Comparison of ENCODE assay signal across 8 cellular contexts in genomic region chr4:186067757-186068385, GRCh38. TPM values are rescaled to one million over a fixed set of nuclear protein-coding genes. Genes with fewer than 3 reads are reported as not detected.
DNase-seq lines count a peak whose midpoint lies in the region; ATAC-seq, FAIRE-seq and TF ChIP-seq lines count a peak whose summit lies in the region.

No MANE protein-coding gene starts in this region.

- POLR2A ChIA-PET in Caco-2 (lab: Charles Lee) = no interaction called here
- POLR2A ChIA-PET in PC-9 (lab: Charles Lee; ENCODE audit: unreplicated experiment) = interaction anchor here (0.6 kb wide), 1 partner anchor 70 kb away, joined by 3 read pairs; no protein-coding TSS in a partner anchor

- TF ChIP-seq CTCF in Caco-2 (IDR thresholded peaks at IDR 0.05; ENCODE audit: insufficient read depth in 1 of 2, low read depth in 1 of 2, low read length in 1 of 2, severe bottlenecking in 1 of 2, unreplicated experiment in 1 of 2) (peak; percentile 34 to 52), PC-9 (conservative IDR thresholded peaks at IDR 0.05) (no peak), astrocyte (IDR thresholded peaks at IDR 0.05; ENCODE audit: insufficient read depth, low read depth, low read length) (peak; percentile 34)

- H3K4me2 ChIP-seq in PC-9 (peak overlapping the region; percentile 84), astrocyte (ENCODE audit: low read length) (peak overlapping the region; percentile 90)

- no peaks in the 10 kb centered on the region for H3K36me3 ChIP-seq in Caco-2 (ENCODE audit: control insufficient read depth, insufficient read depth, low read length)
- no peaks in the 10 kb centered on the region for H3K36me3 ChIP-seq in PC-9 (ENCODE audit: low read depth)
- H3K36me3 ChIP-seq in astrocyte (ENCODE audit: insufficient read depth, low read length) = no peaks in the 10 kb centered on the region
- H3K36me3 ChIP-seq in small intestine (ENCODE audit: control insufficient read depth in 2 of 2, insufficient read depth in 2 of 2, low read length in 2 of 2) = no peaks in the 10 kb centered on the region

- no TSS peak for BruUV-seq in Caco-2 (replicated peaks; lab: Mats Ljungman, UMichigan)
- BruUV-seq in PC-9 (replicated peaks; lab: Mats Ljungman, UMichigan) = no TSS peak

- H3K79me2 ChIP-seq in PC-9 (ENCODE audit: low read depth) (no peaks in the 10 kb centered on the region), astrocyte (ENCODE audit: insufficient read depth, low read length) (no peaks in the 10 kb centered on the region)

- H3K9ac ChIP-seq in astrocyte (ENCODE audit: low read length) = no peak overlapping the region

- no peak overlapping the region for H3K4me3 Mint-ChIP-seq in Caco-2 (ENCODE audit: unreplicated experiment)
- no peak overlapping the region for H3K4me3 Mint-ChIP-seq in astrocyte (ENCODE audit: unreplicated experiment)

- peak; percentile 49 to 55 for DNase-seq in Caco-2
- DNase-seq in PC-9 = peak in 1 of 2 experiments; percentile 47
- DNase-seq in astrocyte (ENCODE audit: low read depth) = peak; percentile 9
- DNase-seq in hypothalamus (lab: John Stamatoyannopoulos, UW) = peak in 34 of 51 donors; percentile 3 to 73 (median 42)
- DNase-seq in small intestine = peak; percentile 88
- DNase-seq in T1000 (lab: John Stamatoyannopoulos, UW) = no peak

- peak overlapping the region; percentile 74; the same call in 1 of the 2 replicates for H2AFZ ChIP-seq in PC-9
- peak overlapping the region; percentile 21 for H2AFZ ChIP-seq in astrocyte (ENCODE audit: low read depth, low read length)

- H3K27me3 ChIP-seq in Caco-2 (replicated peaks; ENCODE audit: control insufficient read depth, insufficient read depth, low read length) (no peaks in the 10 kb centered on the region), PC-9 (ENCODE audit: insufficient read depth, low read depth) (no peaks in the 10 kb centered on the region), astrocyte (ENCODE audit: insufficient read depth, low read length) (no peaks in the 10 kb centered on the region), small intestine (ENCODE audit: control insufficient read depth in 2 of 2, insufficient read depth in 2 of 2, low read length in 2 of 2) (no peaks in the 10 kb centered on the region)

- no peaks in the 10 kb centered on the region; the same call in 1 of the 2 replicates for H3K9me2 ChIP-seq in PC-9 (ENCODE audit: insufficient read depth)

- H4K20me1 ChIP-seq in PC-9 (ENCODE audit: insufficient read depth) = no peaks in the 10 kb centered on the region
- H4K20me1 ChIP-seq in astrocyte (ENCODE audit: insufficient read depth, low read length) = no peaks in the 10 kb centered on the region

- 40 to 51% (median 46%) methylated on average over 9 of the region's 9 CpGs for WGBS in small intestine, 3 donors

- H3K27me3 Mint-ChIP-seq in Caco-2 (ENCODE audit: insufficient read depth, unreplicated experiment) (no peaks in the 10 kb centered on the region), astrocyte (ENCODE audit: low read depth, unreplicated experiment) (no peaks in the 10 kb centered on the region)

- intact Hi-C loops in Caco-2 (cut with micrococcal nuclease; ENCODE audit: unreplicated experiment) = loop anchor here (1.0 kb wide), 3 partner anchors 65 to 133 kb away; no protein-coding TSS in a partner anchor
- intact Hi-C loops in PC-9 (cut with micrococcal nuclease; ENCODE audit: unreplicated experiment) = loop anchor here (1.0 to 2.0 kb wide), 2 partner anchors 69 to 123 kb away; partner anchors contain the start of gene CYP4V2

- FAIRE-seq in astrocyte (lab: Jason Lieb, UNC) (peak; percentile 50), small intestine (lab: Jason Lieb, UNC) (no peak)

- no peak overlapping the region for H3K27ac Mint-ChIP-seq in Caco-2 (ENCODE audit: unreplicated experiment)
- no peak overlapping the region for H3K27ac Mint-ChIP-seq in astrocyte (ENCODE audit: unreplicated experiment)

- no peaks in the 10 kb centered on the region for H3K9me3 Mint-ChIP-seq in Caco-2 (ENCODE audit: unreplicated experiment)
- peaks cover 1% of the 10 kb centered on the region for H3K9me3 Mint-ChIP-seq in astrocyte (ENCODE audit: unreplicated experiment)

- CTCF ChIA-PET in Caco-2 (lab: Charles Lee) (interaction anchor here (1.0 to 2.1 kb wide), 6 partner anchors 30 to 134 kb away, joined by 4 to 33 read pairs (median 7); partner anchors contain the start of gene CYP4V2), PC-9 (lab: Charles Lee) (interaction anchor here (0.6 to 1.9 kb wide), 4 partner anchors 12 to 85 kb away, joined by 3 to 19 read pairs (median 4); no protein-coding TSS in a partner anchor)

- H3K4me1 Mint-ChIP-seq in Caco-2 (ENCODE audit: low read depth, unreplicated experiment) = peaks cover 11% of the 10 kb centered on the region
- peaks cover 12% of the 10 kb centered on the region for H3K4me1 Mint-ChIP-seq in astrocyte (ENCODE audit: low read depth, unreplicated experiment)

- peak; percentile 61 for ATAC-seq in GM19328 (IDR thresholded peaks at IDR 0.05; ENCODE audit: unreplicated experiment)
- peak; percentile 87 for ATAC-seq in HG03442 (IDR thresholded peaks at IDR 0.05; ENCODE audit: unreplicated experiment)

- H3K27ac ChIP-seq in PC-9 (no peak overlapping the region), astrocyte (ENCODE audit: low read depth, low read length) (no peak overlapping the region), small intestine (ENCODE audit: low read depth in 1 of 2, low read length in 1 of 2) (peak overlapping the region; percentile 11 to 26)

- no peaks in the 10 kb centered on the region for H3K9me3 ChIP-seq in Caco-2
- H3K9me3 ChIP-seq in PC-9 (ENCODE audit: insufficient read depth, low read depth) = no peaks in the 10 kb centered on the region
- H3K9me3 ChIP-seq in astrocyte (ENCODE audit: insufficient read depth, low read depth, low read length) = no peaks in the 10 kb centered on the region
- no peaks in the 10 kb centered on the region for H3K9me3 ChIP-seq in small intestine (ENCODE audit: control insufficient read depth, low read depth)

- no peaks in the 10 kb centered on the region for H3F3A ChIP-seq in PC-9 (ENCODE audit: insufficient read depth, low read depth)

- H3K4me1 ChIP-seq in Caco-2 (no peaks in the 10 kb centered on the region), PC-9 (replicated peaks; ENCODE audit: insufficient read depth) (peaks cover 6% of the 10 kb centered on the region; the same call in 1 of the 2 replicates), astrocyte (ENCODE audit: insufficient read depth, low read length) (no peaks in the 10 kb centered on the region), small intestine (ENCODE audit: control insufficient read depth in 2 of 2, insufficient read depth in 1 of 2, low read depth in 1 of 2, low read length in 1 of 2) (peaks cover 0 to 2% of the 10 kb centered on the region in 2 donors)

- H3K36me3 Mint-ChIP-seq in Caco-2 (ENCODE audit: insufficient read depth, unreplicated experiment) = no peaks in the 10 kb centered on the region
- H3K36me3 Mint-ChIP-seq in astrocyte (ENCODE audit: low read depth, unreplicated experiment) = no peaks in the 10 kb centered on the region

- no peak overlapping the region for H3K4me3 ChIP-seq in Caco-2 (ENCODE audit: low read depth, low read length)
- peak overlapping the region; percentile 60; the same call in 1 of the 2 replicates for H3K4me3 ChIP-seq in PC-9
- H3K4me3 ChIP-seq in astrocyte (ENCODE audit: insufficient read depth, low read depth, low read length) = peak overlapping the region; percentile 66
- H3K4me3 ChIP-seq in small intestine (ENCODE audit: low read depth in 1 of 2, low read length in 2 of 2) = no peak overlapping the region

RNA-seq across cellular contexts. Expression of gene TLR3, which starts 1.1 kb away (rescaled TPM):
- total RNA-seq in Caco-2 (2022) (0.42 and 0.57 TPM in 2 replicates), PC-9 (2021) (7.7 and 10.3 TPM in 2 replicates), astrocyte (1.9 and 2.6 TPM in 2 replicates)
- 1 to 10 TPM; 3.2 to 5.4 (median 3.8) TPM for polyA plus RNA-seq in small intestine

RNA-seq across cellular contexts. Expression of gene FAM149A, which starts 36.6 kb away (rescaled TPM):
- total RNA-seq in Caco-2 (2022) (5.1 and 6.6 TPM in 2 replicates), PC-9 (2021) (0.26 and 0.80 TPM in 2 replicates), astrocyte (1.2 and 1.7 TPM in 2 replicates)
- polyA plus RNA-seq in small intestine = 10 to 100 TPM in 1 of 3 donors, 1 to 10 TPM in 2; 6.8 to 11.4 (median 7.6) TPM

Comparison
In these comparisons a context has a peak if more than half of its experiments do, and no peak if none do; other contexts are left out.
1. H3K4me3 ChIP-seq: peak in PC-9 (single experiment) and astrocyte (single experiment); none in Caco-2 (single experiment) and small intestine (0 of 2).
2. H3K27ac ChIP-seq: peak in small intestine (2 of 2); none in PC-9 (single experiment) and astrocyte (single experiment).